ENCODE assay signal across 9 cellular contexts in the genomic region with DNA sequence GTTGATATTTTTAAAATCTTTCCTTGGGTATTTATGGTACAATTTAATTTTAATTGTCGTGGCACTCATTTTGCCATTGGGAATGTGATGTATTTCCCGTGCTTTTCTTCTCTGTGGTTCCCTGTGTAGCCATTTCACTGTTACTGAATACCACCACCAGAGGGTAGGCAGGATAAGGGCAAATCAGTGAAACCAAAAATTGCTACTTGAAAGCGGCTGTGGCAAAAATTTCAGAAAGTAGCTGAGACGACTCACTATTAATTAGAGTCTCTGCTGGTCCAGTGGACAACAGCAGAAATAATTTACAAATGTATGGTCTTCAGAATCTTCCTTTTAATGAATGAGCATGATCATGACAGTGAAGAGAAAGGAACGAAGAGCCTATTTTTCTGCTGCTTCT. TPM values are rescaled to one million over a fixed set of nuclear protein-coding genes. Genes with fewer than 3 reads are reported as not detected.
DNase-seq lines count a peak whose midpoint lies in the region; ATAC-seq, FAIRE-seq and TF ChIP-seq lines count a peak whose summit lies in the region.
"Had no signal": no experiment of that assay in that cellular context is flagged by ENCODE, and none has a peak within 500 bp of the region (broad histone marks: within the 10 kb centered on the region; RNA-seq: fewer than 3 reads in every experiment).

No MANE protein-coding gene starts in this region.

- intact Hi-C loops in right lobe of liver (cut with DNase I), result no loop called here

- FAIRE-seq in GM12891 (lab: Jason Lieb, UNC), result peak; percentile 82

- TF ChIP-seq POLR2A in GM12891 (IDR thresholded peaks at IDR 0.05; ENCODE audit: low read depth, low read length), result no peak
- TF ChIP-seq POLR2A in right lobe of liver (IDR thresholded peaks at IDR 0.05), result no peak

- 7% methylated on average over 5 of the region's 5 CpGs for WGBS in right lobe of liver (ENCODE audit: insufficient coverage, low coverage, low lambda C conversion rate, missing lambda C conversion rate)

- H3K4me3 ChIP-seq in right lobe of liver (no peak overlapping the region), MG63 (no peak overlapping the region)

- peak; percentile 40 for TF ChIP-seq CTCF in AG09319 (IDR thresholded peaks at IDR 0.05; ENCODE audit: low read depth, low read length)
- TF ChIP-seq CTCF in right lobe of liver (IDR thresholded peaks at IDR 0.05), result peak; percentile 51 to 64 (median 54)

- DNase-seq in AG09319 (ENCODE audit: extremely low read depth, low read depth) (no peak), GM12891 (ENCODE audit: insufficient read length, low spot score) (no peak), NCI-H146 (lab: John Stamatoyannopoulos, UW) (peak; percentile 62), astrocyte of the hippocampus (ENCODE audit: low read depth, low spot score) (peak; percentile 29), right lobe of liver (no peak), MG63 (no peak), GOT3 (lab: John Stamatoyannopoulos, UW) (no peak)

- H3K4me1 ChIP-seq in right lobe of liver, result no peaks in the 10 kb centered on the region

- H3K9me3 ChIP-seq in right lobe of liver (no peaks in the 10 kb centered on the region), MG63 (no peaks in the 10 kb centered on the region)
- H3K9me3 ChIP-seq: neutrophil had no signal

- H3K27me3 ChIP-seq in right lobe of liver (peaks cover 20 to 26% of the 10 kb centered on the region in 2 donors), MG63 (peaks cover 31% of the 10 kb centered on the region)

- H3K36me3 ChIP-seq in right lobe of liver, result no peaks in the 10 kb centered on the region
- no peaks in the 10 kb centered on the region for H3K36me3 ChIP-seq in MG63
- H3K36me3 ChIP-seq: neutrophil had no signal

- H3K27ac ChIP-seq in right lobe of liver, result no peak overlapping the region
- H3K27ac ChIP-seq: neutrophil had no signal

- ATAC-seq in HG02610 (IDR thresholded peaks at IDR 0.05; ENCODE audit: unreplicated experiment) (peak; percentile 73), right lobe of liver (peak; percentile 78 to 90 (median 82))

TF ChIP-seq in GM12891, 5 proteins besides CTCF, POLR2A, EP300 and RAD21:
- TF ChIP-seq SPI1 (IDR thresholded peaks at IDR 0.05; ENCODE audit: low read depth, low read length) (no peak), POLR2AphosphoS5 (IDR thresholded peaks at IDR 0.05; ENCODE audit: low read depth, low read length) (no peak), TAF1 (IDR thresholded peaks at IDR 0.05; ENCODE audit: low read depth, low read length) (no peak), PAX5 (IDR thresholded peaks at IDR 0.05; ENCODE audit: insufficient read depth, low read length, severe bottlenecking) (no peak), POU2F2 (IDR thresholded peaks at IDR 0.05; ENCODE audit: low read depth, low read length) (no peak)

RNA-seq across cellular contexts. Expression of a gene that starts 34.4 kb away (rescaled TPM):
- 2.8 TPM for polyA plus RNA-seq in GM12891 (2012; ENCODE audit: low read depth, missing spikeins)
- total RNA-seq in right lobe of liver, result 1 to 10 TPM; 1.8 to 3.8 (median 2.4) TPM
- total RNA-seq in MG63 (2014; rRNA removed; shearing (Covaris generic); ENCODE audit: low replicate concordance), result 3.5 and 4.0 TPM in 2 replicates

Comparison
In these comparisons a context has a peak if more than half of its experiments do, and no peak if none do; other contexts are left out.
1. DNase-seq: peak in NCI-H146 (single experiment) and astrocyte of the hippocampus (single experiment); none in AG09319 (single experiment), GM12891 (single experiment), right lobe of liver (0 of 3), MG63 (single experiment) and GOT3 (single experiment).